ENCODE assay signal across 1 cellular context in the genomic region with DNA sequence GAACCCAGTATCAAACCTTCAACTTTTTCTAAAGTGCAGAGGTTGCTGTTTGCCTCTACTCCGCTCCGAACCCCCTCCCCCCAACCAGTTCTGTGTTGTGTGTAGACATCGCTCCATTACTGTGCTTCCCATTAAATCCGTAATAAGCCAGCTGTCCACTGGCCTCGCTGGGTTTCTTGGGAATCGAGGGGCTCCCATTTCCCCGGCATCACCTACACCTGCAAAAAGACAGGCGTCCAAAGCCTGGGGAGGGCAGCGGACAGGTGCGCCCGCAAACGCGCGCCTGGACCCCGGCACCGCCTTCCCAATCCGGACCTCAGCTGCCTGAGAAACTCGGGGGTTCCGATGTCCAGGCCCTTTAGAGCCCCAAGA.
TF ChIP-seq lines count a peak whose summit lies in the region.

No MANE protein-coding gene starts in this region.

TF ChIP-seq in HepG2, 621 proteins besides CTCF, POLR2A, EP300 and RAD21 (continues in another document):
- TF ChIP-seq, protein P1, sequence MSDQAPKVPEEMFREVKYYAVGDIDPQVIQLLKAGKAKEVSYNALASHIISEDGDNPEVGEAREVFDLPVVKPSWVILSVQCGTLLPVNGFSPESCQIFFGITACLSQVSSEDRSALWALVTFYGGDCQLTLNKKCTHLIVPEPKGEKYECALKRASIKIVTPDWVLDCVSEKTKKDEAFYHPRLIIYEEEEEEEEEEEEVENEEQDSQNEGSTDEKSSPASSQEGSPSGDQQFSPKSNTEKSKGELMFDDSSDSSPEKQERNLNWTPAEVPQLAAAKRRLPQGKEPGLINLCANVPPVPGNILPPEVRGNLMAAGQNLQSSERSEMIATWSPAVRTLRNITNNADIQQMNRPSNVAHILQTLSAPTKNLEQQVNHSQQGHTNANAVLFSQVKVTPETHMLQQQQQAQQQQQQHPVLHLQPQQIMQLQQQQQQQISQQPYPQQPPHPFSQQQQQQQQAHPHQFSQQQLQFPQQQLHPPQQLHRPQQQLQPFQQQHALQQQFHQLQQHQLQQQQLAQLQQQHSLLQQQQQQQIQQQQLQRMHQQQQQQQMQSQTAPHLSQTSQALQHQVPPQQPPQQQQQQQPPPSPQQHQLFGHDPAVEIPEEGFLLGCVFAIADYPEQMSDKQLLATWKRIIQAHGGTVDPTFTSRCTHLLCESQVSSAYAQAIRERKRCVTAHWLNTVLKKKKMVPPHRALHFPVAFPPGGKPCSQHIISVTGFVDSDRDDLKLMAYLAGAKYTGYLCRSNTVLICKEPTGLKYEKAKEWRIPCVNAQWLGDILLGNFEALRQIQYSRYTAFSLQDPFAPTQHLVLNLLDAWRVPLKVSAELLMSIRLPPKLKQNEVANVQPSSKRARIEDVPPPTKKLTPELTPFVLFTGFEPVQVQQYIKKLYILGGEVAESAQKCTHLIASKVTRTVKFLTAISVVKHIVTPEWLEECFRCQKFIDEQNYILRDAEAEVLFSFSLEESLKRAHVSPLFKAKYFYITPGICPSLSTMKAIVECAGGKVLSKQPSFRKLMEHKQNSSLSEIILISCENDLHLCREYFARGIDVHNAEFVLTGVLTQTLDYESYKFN (CRISPR knock-in tag; conservative IDR thresholded peaks at IDR 0.05): no peak
- TF ChIP-seq ZNF136 (CRISPR knock-in tag; IDR thresholded peaks at IDR 0.05; ENCODE audit: low read depth) (no peak), HNF4G (IDR thresholded peaks at IDR 0.05; ENCODE audit: borderline replicate concordance, low read depth, low read length) (no peak), HNF4G (CRISPR knock-in tag; IDR thresholded peaks at IDR 0.05; ENCODE audit: borderline replicate concordance, low read depth) (no peak), RBM39 (IDR thresholded peaks at IDR 0.05; ENCODE audit: low read depth, low read length, poor library complexity, severe bottlenecking) (no peak), PTBP1 (IDR thresholded peaks at IDR 0.05; ENCODE audit: low read depth, low read length, poor library complexity, severe bottlenecking) (peak; percentile 66), CBFB (CRISPR knock-in tag; IDR thresholded peaks at IDR 0.05) (no peak), KDM5B (CRISPR knock-in tag; IDR thresholded peaks at IDR 0.05; ENCODE audit: borderline replicate concordance) (no peak), ZSCAN31 (CRISPR knock-in tag; IDR thresholded peaks at IDR 0.05; ENCODE audit: low read depth) (0 out of 2 replicates have a peak, but pooled peaks have one; percentile 14), TBX2 (CRISPR knock-in tag; IDR thresholded peaks at IDR 0.05; ENCODE audit: borderline replicate concordance) (peak; percentile 10; the same call in 1 of the 2 replicates), ZBTB21 (CRISPR knock-in tag; IDR thresholded peaks at IDR 0.05) (no peak), ZFP36L1 (CRISPR knock-in tag; IDR thresholded peaks at IDR 0.05) (no peak), ZNF709 (CRISPR knock-in tag; IDR thresholded peaks at IDR 0.05) (no peak), KLF6 (CRISPR knock-in tag; IDR thresholded peaks at IDR 0.05) (no peak), NCOA5 (CRISPR knock-in tag; IDR thresholded peaks at IDR 0.05) (no peak), ZNF572 (CRISPR knock-in tag; IDR thresholded peaks at IDR 0.05) (0 out of 2 replicates have a peak, but pooled peaks have one; percentile 69), ELF4 (CRISPR knock-in tag; IDR thresholded peaks at IDR 0.05; ENCODE audit: borderline replicate concordance) (0 out of 2 replicates have a peak, but pooled peaks have one; percentile 53), SUZ12 (IDR thresholded peaks at IDR 0.05; ENCODE audit: low read depth, low read length) (no peak), RFX1 (IDR thresholded peaks at IDR 0.05) (no peak), MAZ (IDR thresholded peaks at IDR 0.05; ENCODE audit: borderline replicate concordance, low read depth, low read length) (no peak), MAZ (CRISPR knock-in tag; IDR thresholded peaks at IDR 0.05; ENCODE audit: low read depth) (no peak), KLF13 (CRISPR knock-in tag; IDR thresholded peaks at IDR 0.05) (0 out of 2 replicates have a peak, but pooled peaks have one; percentile 28), ZNF781 (CRISPR knock-in tag; IDR thresholded peaks at IDR 0.05; ENCODE audit: borderline replicate concordance, not compliant biosample characterization) (no peak), RARG (CRISPR knock-in tag; IDR thresholded peaks at IDR 0.05; ENCODE audit: low read depth) (no peak), ZNF256 (CRISPR knock-in tag; conservative IDR thresholded peaks at IDR 0.05) (no peak), SAP130 (CRISPR knock-in tag; IDR thresholded peaks at IDR 0.05; ENCODE audit: low read depth) (no peak), HHEX (CRISPR knock-in tag; IDR thresholded peaks at IDR 0.05) (no peak), ZNF546 (CRISPR knock-in tag; conservative IDR thresholded peaks at IDR 0.05) (no peak), ZNF24 (IDR thresholded peaks at IDR 0.05) (no peak)
- TF ChIP-seq, protein P2, sequence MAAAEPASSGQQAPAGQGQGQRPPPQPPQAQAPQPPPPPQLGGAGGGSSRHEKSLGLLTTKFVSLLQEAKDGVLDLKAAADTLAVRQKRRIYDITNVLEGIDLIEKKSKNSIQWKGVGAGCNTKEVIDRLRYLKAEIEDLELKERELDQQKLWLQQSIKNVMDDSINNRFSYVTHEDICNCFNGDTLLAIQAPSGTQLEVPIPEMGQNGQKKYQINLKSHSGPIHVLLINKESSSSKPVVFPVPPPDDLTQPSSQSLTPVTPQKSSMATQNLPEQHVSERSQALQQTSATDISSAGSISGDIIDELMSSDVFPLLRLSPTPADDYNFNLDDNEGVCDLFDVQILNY (CRISPR knock-in tag; conservative IDR thresholded peaks at IDR 0.05): no peak
- TF ChIP-seq, protein P3, sequence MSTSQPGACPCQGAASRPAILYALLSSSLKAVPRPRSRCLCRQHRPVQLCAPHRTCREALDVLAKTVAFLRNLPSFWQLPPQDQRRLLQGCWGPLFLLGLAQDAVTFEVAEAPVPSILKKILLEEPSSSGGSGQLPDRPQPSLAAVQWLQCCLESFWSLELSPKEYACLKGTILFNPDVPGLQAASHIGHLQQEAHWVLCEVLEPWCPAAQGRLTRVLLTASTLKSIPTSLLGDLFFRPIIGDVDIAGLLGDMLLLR (CRISPR knock-in tag; IDR thresholded peaks at IDR 0.05): no peak
- TF ChIP-seq, protein P4, sequence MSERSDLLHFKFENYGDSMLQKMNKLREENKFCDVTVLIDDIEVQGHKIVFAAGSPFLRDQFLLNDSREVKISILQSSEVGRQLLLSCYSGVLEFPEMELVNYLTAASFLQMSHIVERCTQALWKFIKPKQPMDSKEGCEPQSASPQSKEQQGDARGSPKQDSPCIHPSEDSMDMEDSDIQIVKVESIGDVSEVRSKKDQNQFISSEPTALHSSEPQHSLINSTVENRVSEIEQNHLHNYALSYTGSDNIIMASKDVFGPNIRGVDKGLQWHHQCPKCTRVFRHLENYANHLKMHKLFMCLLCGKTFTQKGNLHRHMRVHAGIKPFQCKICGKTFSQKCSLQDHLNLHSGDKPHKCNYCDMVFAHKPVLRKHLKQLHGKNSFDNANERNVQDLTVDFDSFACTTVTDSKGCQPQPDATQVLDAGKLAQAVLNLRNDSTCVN (CRISPR knock-in tag; IDR thresholded peaks at IDR 0.05; ENCODE audit: borderline replicate concordance): no peak
- TF ChIP-seq, protein P5, sequence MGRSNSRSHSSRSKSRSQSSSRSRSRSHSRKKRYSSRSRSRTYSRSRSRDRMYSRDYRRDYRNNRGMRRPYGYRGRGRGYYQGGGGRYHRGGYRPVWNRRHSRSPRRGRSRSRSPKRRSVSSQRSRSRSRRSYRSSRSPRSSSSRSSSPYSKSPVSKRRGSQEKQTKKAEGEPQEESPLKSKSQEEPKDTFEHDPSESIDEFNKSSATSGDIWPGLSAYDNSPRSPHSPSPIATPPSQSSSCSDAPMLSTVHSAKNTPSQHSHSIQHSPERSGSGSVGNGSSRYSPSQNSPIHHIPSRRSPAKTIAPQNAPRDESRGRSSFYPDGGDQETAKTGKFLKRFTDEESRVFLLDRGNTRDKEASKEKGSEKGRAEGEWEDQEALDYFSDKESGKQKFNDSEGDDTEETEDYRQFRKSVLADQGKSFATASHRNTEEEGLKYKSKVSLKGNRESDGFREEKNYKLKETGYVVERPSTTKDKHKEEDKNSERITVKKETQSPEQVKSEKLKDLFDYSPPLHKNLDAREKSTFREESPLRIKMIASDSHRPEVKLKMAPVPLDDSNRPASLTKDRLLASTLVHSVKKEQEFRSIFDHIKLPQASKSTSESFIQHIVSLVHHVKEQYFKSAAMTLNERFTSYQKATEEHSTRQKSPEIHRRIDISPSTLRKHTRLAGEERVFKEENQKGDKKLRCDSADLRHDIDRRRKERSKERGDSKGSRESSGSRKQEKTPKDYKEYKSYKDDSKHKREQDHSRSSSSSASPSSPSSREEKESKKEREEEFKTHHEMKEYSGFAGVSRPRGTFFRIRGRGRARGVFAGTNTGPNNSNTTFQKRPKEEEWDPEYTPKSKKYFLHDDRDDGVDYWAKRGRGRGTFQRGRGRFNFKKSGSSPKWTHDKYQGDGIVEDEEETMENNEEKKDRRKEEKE (IDR thresholded peaks at IDR 0.05): no peak
- TF ChIP-seq, protein P6, sequence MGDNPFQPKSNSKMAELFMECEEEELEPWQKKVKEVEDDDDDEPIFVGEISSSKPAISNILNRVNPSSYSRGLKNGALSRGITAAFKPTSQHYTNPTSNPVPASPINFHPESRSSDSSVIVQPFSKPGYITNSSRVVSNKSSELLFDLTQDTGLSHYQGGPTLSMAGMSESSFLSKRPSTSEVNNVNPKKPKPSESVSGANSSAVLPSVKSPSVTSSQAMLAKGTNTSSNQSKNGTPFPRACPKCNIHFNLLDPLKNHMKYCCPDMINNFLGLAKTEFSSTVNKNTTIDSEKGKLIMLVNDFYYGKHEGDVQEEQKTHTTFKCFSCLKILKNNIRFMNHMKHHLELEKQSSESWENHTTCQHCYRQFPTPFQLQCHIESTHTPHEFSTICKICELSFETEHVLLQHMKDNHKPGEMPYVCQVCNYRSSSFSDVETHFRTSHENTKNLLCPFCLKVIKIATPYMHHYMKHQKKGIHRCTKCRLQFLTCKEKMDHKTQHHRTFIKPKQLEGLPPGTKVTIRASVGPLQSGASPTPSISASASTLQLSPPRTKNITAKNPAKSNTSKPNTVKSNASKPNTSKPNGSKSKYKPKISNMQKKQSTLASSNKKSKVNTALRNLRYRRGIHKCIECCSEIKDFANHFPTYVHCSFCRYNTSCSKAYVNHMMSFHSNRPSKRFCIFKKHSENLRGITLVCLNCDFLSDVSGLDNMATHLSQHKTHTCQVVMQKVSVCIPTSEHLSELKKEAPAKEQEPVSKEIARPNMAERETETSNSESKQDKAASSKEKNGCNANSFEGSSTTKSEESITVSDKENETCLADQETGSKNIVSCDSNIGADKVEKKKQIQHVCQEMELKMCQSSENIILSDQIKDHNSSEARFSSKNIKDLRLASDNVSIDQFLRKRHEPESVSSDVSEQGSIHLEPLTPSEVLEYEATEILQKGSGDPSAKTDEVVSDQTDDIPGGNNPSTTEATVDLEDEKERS (CRISPR knock-in tag; IDR thresholded peaks at IDR 0.05): no peak
- TF ChIP-seq, protein P7, sequence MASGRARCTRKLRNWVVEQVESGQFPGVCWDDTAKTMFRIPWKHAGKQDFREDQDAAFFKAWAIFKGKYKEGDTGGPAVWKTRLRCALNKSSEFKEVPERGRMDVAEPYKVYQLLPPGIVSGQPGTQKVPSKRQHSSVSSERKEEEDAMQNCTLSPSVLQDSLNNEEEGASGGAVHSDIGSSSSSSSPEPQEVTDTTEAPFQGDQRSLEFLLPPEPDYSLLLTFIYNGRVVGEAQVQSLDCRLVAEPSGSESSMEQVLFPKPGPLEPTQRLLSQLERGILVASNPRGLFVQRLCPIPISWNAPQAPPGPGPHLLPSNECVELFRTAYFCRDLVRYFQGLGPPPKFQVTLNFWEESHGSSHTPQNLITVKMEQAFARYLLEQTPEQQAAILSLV (CRISPR knock-in tag; IDR thresholded peaks at IDR 0.05; ENCODE audit: borderline replicate concordance): no peak
- TF ChIP-seq, protein P8, sequence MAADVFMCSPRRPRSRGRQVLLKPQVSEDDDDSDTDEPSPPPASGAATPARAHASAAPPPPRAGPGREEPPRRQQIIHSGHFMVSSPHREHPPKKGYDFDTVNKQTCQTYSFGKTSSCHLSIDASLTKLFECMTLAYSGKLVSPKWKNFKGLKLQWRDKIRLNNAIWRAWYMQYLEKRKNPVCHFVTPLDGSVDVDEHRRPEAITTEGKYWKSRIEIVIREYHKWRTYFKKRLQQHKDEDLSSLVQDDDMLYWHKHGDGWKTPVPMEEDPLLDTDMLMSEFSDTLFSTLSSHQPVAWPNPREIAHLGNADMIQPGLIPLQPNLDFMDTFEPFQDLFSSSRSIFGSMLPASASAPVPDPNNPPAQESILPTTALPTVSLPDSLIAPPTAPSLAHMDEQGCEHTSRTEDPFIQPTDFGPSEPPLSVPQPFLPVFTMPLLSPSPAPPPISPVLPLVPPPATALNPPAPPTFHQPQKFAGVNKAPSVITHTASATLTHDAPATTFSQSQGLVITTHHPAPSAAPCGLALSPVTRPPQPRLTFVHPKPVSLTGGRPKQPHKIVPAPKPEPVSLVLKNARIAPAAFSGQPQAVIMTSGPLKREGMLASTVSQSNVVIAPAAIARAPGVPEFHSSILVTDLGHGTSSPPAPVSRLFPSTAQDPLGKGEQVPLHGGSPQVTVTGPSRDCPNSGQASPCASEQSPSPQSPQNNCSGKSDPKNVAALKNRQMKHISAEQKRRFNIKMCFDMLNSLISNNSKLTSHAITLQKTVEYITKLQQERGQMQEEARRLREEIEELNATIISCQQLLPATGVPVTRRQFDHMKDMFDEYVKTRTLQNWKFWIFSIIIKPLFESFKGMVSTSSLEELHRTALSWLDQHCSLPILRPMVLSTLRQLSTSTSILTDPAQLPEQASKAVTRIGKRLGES (CRISPR knock-in tag; IDR thresholded peaks at IDR 0.05; ENCODE audit: borderline replicate concordance): no peak
- TF ChIP-seq, protein P9, sequence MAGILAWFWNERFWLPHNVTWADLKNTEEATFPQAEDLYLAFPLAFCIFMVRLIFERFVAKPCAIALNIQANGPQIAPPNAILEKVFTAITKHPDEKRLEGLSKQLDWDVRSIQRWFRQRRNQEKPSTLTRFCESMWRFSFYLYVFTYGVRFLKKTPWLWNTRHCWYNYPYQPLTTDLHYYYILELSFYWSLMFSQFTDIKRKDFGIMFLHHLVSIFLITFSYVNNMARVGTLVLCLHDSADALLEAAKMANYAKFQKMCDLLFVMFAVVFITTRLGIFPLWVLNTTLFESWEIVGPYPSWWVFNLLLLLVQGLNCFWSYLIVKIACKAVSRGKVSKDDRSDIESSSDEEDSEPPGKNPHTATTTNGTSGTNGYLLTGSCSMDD (CRISPR knock-in tag; IDR thresholded peaks at IDR 0.05): no peak
- TF ChIP-seq, protein P10, sequence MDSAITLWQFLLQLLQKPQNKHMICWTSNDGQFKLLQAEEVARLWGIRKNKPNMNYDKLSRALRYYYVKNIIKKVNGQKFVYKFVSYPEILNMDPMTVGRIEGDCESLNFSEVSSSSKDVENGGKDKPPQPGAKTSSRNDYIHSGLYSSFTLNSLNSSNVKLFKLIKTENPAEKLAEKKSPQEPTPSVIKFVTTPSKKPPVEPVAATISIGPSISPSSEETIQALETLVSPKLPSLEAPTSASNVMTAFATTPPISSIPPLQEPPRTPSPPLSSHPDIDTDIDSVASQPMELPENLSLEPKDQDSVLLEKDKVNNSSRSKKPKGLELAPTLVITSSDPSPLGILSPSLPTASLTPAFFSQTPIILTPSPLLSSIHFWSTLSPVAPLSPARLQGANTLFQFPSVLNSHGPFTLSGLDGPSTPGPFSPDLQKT (CRISPR knock-in tag; IDR thresholded peaks at IDR 0.05; ENCODE audit: borderline replicate concordance): no peak
- TF ChIP-seq, protein P11, sequence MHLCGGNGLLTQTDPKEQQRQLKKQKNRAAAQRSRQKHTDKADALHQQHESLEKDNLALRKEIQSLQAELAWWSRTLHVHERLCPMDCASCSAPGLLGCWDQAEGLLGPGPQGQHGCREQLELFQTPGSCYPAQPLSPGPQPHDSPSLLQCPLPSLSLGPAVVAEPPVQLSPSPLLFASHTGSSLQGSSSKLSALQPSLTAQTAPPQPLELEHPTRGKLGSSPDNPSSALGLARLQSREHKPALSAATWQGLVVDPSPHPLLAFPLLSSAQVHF (CRISPR knock-in tag; IDR thresholded peaks at IDR 0.05): no peak
